ENCODE assay signal across 3 cellular contexts in genomic region chr5:149310488-149310887, GRCh38.
TF ChIP-seq lines count a peak whose summit lies in the region.

No MANE protein-coding gene starts in this region.

TF ChIP-seq in HEK293, 187 proteins besides CTCF, POLR2A, EP300 and RAD21:
- TF ChIP-seq ZNF664 (tag by site-specific recombination; IDR thresholded peaks at IDR 0.05) = 0 out of 2 replicates have a peak, but pooled peaks have one; percentile 19
- TF ChIP-seq ZNF514 (tag by site-specific recombination; IDR thresholded peaks at IDR 0.05) = no peak
- no peak for TF ChIP-seq ZNF426 (tag by site-specific recombination; IDR thresholded peaks at IDR 0.05)
- TF ChIP-seq ZNF677 (tag by site-specific recombination; IDR thresholded peaks at IDR 0.05) = no peak
- TF ChIP-seq ATF2 (tag by site-specific recombination; IDR thresholded peaks at IDR 0.05; ENCODE audit: low read depth) = no peak
- no peak for TF ChIP-seq ZNF148 (tag by site-specific recombination; IDR thresholded peaks at IDR 0.05; ENCODE audit: borderline replicate concordance)

TF ChIP-seq in H1, 55 proteins besides CTCF, POLR2A, EP300 and RAD21:
- TF ChIP-seq KDM1A (IDR thresholded peaks at IDR 0.05; ENCODE audit: borderline replicate concordance, low read length) (0 out of 2 replicates have a peak, but pooled peaks have one; percentile 61), KDM4A (IDR thresholded peaks at IDR 0.05; ENCODE audit: low read depth, low read length, severe bottlenecking) (no peak)
- TF ChIP-seq, protein P1, sequence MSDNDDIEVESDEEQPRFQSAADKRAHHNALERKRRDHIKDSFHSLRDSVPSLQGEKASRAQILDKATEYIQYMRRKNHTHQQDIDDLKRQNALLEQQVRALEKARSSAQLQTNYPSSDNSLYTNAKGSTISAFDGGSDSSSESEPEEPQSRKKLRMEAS (IDR thresholded peaks at IDR 0.05) = no peak
TF ChIP-seq in H1: peak in this region for 1.

TF ChIP-seq in WTC11, 78 proteins besides CTCF, POLR2A, EP300 and RAD21:
- TF ChIP-seq, protein P2, sequence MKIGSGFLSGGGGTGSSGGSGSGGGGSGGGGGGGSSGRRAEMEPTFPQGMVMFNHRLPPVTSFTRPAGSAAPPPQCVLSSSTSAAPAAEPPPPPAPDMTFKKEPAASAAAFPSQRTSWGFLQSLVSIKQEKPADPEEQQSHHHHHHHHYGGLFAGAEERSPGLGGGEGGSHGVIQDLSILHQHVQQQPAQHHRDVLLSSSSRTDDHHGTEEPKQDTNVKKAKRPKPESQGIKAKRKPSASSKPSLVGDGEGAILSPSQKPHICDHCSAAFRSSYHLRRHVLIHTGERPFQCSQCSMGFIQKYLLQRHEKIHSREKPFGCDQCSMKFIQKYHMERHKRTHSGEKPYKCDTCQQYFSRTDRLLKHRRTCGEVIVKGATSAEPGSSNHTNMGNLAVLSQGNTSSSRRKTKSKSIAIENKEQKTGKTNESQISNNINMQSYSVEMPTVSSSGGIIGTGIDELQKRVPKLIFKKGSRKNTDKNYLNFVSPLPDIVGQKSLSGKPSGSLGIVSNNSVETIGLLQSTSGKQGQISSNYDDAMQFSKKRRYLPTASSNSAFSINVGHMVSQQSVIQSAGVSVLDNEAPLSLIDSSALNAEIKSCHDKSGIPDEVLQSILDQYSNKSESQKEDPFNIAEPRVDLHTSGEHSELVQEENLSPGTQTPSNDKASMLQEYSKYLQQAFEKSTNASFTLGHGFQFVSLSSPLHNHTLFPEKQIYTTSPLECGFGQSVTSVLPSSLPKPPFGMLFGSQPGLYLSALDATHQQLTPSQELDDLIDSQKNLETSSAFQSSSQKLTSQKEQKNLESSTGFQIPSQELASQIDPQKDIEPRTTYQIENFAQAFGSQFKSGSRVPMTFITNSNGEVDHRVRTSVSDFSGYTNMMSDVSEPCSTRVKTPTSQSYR (CRISPR knock-in tag; IDR thresholded peaks at IDR 0.05) = no peak
- TF ChIP-seq NFE2L1 (CRISPR knock-in tag; IDR thresholded peaks at IDR 0.05) (no peak), GABPB1 (CRISPR knock-in tag; IDR thresholded peaks at IDR 0.05) (no peak), ZMAT4 (CRISPR knock-in tag; IDR thresholded peaks at IDR 0.05) (no peak), ZNF263 (CRISPR knock-in tag; IDR thresholded peaks at IDR 0.05; ENCODE audit: low read depth) (no peak), E2F5 (CRISPR knock-in tag; IDR thresholded peaks at IDR 0.05) (no peak), IRF2 (CRISPR knock-in tag; IDR thresholded peaks at IDR 0.05; ENCODE audit: borderline replicate concordance, low read depth) (no peak)
- TF ChIP-seq, protein P3, sequence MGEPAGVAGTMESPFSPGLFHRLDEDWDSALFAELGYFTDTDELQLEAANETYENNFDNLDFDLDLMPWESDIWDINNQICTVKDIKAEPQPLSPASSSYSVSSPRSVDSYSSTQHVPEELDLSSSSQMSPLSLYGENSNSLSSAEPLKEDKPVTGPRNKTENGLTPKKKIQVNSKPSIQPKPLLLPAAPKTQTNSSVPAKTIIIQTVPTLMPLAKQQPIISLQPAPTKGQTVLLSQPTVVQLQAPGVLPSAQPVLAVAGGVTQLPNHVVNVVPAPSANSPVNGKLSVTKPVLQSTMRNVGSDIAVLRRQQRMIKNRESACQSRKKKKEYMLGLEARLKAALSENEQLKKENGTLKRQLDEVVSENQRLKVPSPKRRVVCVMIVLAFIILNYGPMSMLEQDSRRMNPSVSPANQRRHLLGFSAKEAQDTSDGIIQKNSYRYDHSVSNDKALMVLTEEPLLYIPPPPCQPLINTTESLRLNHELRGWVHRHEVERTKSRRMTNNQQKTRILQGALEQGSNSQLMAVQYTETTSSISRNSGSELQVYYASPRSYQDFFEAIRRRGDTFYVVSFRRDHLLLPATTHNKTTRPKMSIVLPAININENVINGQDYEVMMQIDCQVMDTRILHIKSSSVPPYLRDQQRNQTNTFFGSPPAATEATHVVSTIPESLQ (CRISPR knock-in tag; IDR thresholded peaks at IDR 0.05) = no peak
